30 cellular contexts compared by ENCODE assay signal in the genomic region with DNA sequence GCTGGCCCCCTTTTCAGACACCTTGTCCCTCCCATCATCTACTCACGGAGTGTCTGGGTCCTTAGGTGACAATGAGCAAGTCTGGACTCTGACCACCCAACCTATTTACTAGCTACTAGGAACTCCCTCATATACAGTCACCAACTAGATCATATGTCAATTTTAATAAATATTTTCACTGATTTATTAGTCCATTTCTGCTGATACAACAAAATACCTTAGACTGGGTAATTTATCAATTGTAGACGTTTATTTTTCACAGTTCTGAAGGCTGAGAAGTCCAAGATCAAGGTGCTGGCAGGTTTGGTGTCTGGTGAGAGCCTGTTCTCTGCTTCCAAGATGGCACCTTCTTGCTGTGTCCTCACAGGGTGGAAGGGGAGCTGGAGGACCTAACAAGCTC.
"Had no signal": no experiment of that assay in that cellular context is flagged by ENCODE, and none has a peak within 500 bp of the region (broad histone marks: within the 10 kb centered on the region; RNA-seq: fewer than 3 reads in every experiment).

No MANE protein-coding gene starts in this region.

- H3K4me3 ChIP-seq: ascending aorta, cardiac muscle cell had no signal

- DNase-seq: activated B cell treated with CpG ODN at 0.5 μM for 24 hours; activated CD4-positive, alpha-beta memory T cell treated with anti-CD3 and anti-CD28 coated beads, Interleukin-2, amount 10 ng/mL, durations not matched to agents 7 days and 5 days; activated CD4-positive, alpha-beta T cell treated with anti-CD3 and anti-CD28 coated beads for 4 hours; activated CD4-positive, alpha-beta T cell treated with anti-CD3 and anti-CD28 coated beads, Interleukin-2, amount 10 ng/mL, durations not matched to agents 7 days and 5 days; activated CD4-positive, alpha-beta T cell treated with anti-CD3 and anti-CD28 coated beads, Interleukin-2, amount 50 U/mL, for 48 hours; activated CD4-positive, CD25-positive, alpha-beta regulatory T cell treated with anti-CD3 and anti-CD28 coated beads, Interleukin-2, amount 50 U/mL, for 72 hours; activated CD8-positive, alpha-beta memory T cell treated with anti-CD3 and anti-CD28 coated beads for 24 hours; activated CD8-positive, alpha-beta memory T cell treated with anti-CD3 and anti-CD28 coated beads, Interleukin-2, amount 10 ng/mL, durations not matched to agents 7 days and 5 days; activated CD8-positive, alpha-beta memory T cell treated with anti-CD3 and anti-CD28 coated beads, Interleukin-2, amount 50 U/mL, for 48 hours; activated CD8-positive, alpha-beta T cell treated with anti-CD3 and anti-CD28 coated beads, Interleukin-2, amount 10 ng/mL, durations not matched to agents 7 days and 5 days; activated effector memory CD4-positive, alpha-beta T cell treated with Interleukin-2 at 50 U/mL for 16 hours; activated gamma-delta T cell; activated naive CD4-positive, alpha-beta T cell treated with anti-CD3 and anti-CD28 coated beads, Interleukin-2, amount 10 ng/mL, durations not matched to agents 7 days and 5 days; activated naive CD4-positive, alpha-beta T cell treated with Interleukin-2 at 50 U/mL for 16 hours; activated naive CD8-positive, alpha-beta T cell treated with anti-CD3 and anti-CD28 coated beads, Interleukin-2, amount 10 ng/mL, durations not matched to agents 7 days and 5 days; activated naive CD8-positive, alpha-beta T cell treated with anti-CD3 and anti-CD28 coated beads, Interleukin-2, amount 50 U/mL, for 24 hours; activated T-cell treated with anti-CD3 and anti-CD28 coated beads, Interleukin-2, amount 50 U/mL, for 24 hours; activated T-cell treated with anti-CD3 and anti-CD28 coated beads, Interleukin-2, amount 50 U/mL, for 48 hours; amygdala; anterior cingulate cortex; caudate nucleus; cerebellar nuclear complex; T-helper 1 cell; T-helper 2 cell; T-helper 9 cell had no signal

- ATAC-seq: activated CD8-positive, alpha-beta memory T cell treated with anti-CD3 and anti-CD28 coated beads, Interleukin-2, amount 10 ng/mL, durations not matched to agents 7 days and 5 days; activated CD8-positive, alpha-beta T cell treated with anti-CD3 and anti-CD28 coated beads, Interleukin-2, amount 10 ng/mL, durations not matched to agents 7 days and 5 days; activated naive CD8-positive, alpha-beta T cell treated with anti-CD3 and anti-CD28 coated beads, Interleukin-2, amount 50 U/mL, for 24 hours had no signal

- FAIRE-seq: bronchial epithelial cell, TTC549 had no signal

- H3K4me1 ChIP-seq: ascending aorta had no signal

- H3K36me3 ChIP-seq: ascending aorta, cardiac muscle cell had no signal

- H3K27me3 ChIP-seq: ascending aorta, cardiac muscle cell had no signal

- H3K9me3 ChIP-seq: ascending aorta had no signal

- H3K27ac ChIP-seq: ascending aorta, cardiac muscle cell, VCaP had no signal
